Comparison of ENCODE assay signal across 9 cellular contexts in genomic region chr1:113191579-113192076, GRCh38.
A peak's percentile ranks its signal among the peaks of the same experiment; 100 is the strongest.
DNase-seq lines count a peak whose midpoint lies in the region; ATAC-seq and TF ChIP-seq lines count a peak whose summit lies in the region.
"Had no signal": no experiment of that assay in that cellular context is flagged by ENCODE, and none has a peak within 500 bp of the region (broad histone marks: within the 10 kb centered on the region; RNA-seq: fewer than 3 reads in every experiment).

No MANE protein-coding gene starts in this region.

- intact Hi-C loops in activated CD8-positive, alpha-beta T cell treated with anti-CD3 and anti-CD28 coated beads for 36 hours (cut with micrococcal nuclease), result no loop called here
- intact Hi-C loops in sciatic nerve (cut with DNase I), result no loop called here

- H3K36me3 ChIP-seq in MG63, result no peaks in the 10 kb centered on the region

- no peak for TF ChIP-seq CTCF in fibroblast of mammary gland (conservative IDR thresholded peaks at IDR 0.05; ENCODE audit: control insufficient read depth, insufficient read depth, low read depth, low read length)
- TF ChIP-seq CTCF in activated CD8-positive, alpha-beta T cell treated with anti-CD3 and anti-CD28 coated beads for 36 hours (IDR thresholded peaks at IDR 0.05), result no peak

- H3K27ac Mint-ChIP-seq in activated CD8-positive, alpha-beta T cell treated with anti-CD3 and anti-CD28 coated beads for 36 hours, result no peak overlapping the region
- H3K27ac Mint-ChIP-seq in activated naive CD8-positive, alpha-beta T cell treated with anti-CD3 and anti-CD28 coated beads for 36 hours, result no peak overlapping the region

- H3K4me3 Mint-ChIP-seq in activated CD8-positive, alpha-beta T cell treated with anti-CD3 and anti-CD28 coated beads for 36 hours, result no peak overlapping the region
- no peak overlapping the region for H3K4me3 Mint-ChIP-seq in activated naive CD8-positive, alpha-beta T cell treated with anti-CD3 and anti-CD28 coated beads for 36 hours

- H3K27me3 Mint-ChIP-seq in activated CD8-positive, alpha-beta T cell treated with anti-CD3 and anti-CD28 coated beads for 36 hours, result peaks cover 18% of the 10 kb centered on the region
- H3K27me3 Mint-ChIP-seq in activated naive CD8-positive, alpha-beta T cell treated with anti-CD3 and anti-CD28 coated beads for 36 hours, result peaks cover 16% of the 10 kb centered on the region

- H3K9me3 ChIP-seq in MG63, result no peaks in the 10 kb centered on the region

- H3K27me3 ChIP-seq in MG63, result peaks cover 3% of the 10 kb centered on the region; the same call in 1 of the 2 replicates

- H3K9me3 Mint-ChIP-seq in activated CD8-positive, alpha-beta T cell treated with anti-CD3 and anti-CD28 coated beads for 36 hours, result peaks cover 3% of the 10 kb centered on the region
- no peaks in the 10 kb centered on the region for H3K9me3 Mint-ChIP-seq in activated naive CD8-positive, alpha-beta T cell treated with anti-CD3 and anti-CD28 coated beads for 36 hours

- ATAC-seq in GM21717 (IDR thresholded peaks at IDR 0.05; ENCODE audit: unreplicated experiment), result peak; percentile 60
- no peak for ATAC-seq in activated CD8-positive, alpha-beta T cell treated with anti-CD3 and anti-CD28 coated beads for 36 hours
- no peak for ATAC-seq in sciatic nerve

- DNase-seq in GDM1 (lab: John Stamatoyannopoulos, UW) (peak; percentile 18), MG63 (peak; percentile 13), fibroblast of mammary gland (ENCODE audit: low read depth) (peak; percentile 7), sciatic nerve (ENCODE audit: low spot score) (no peak), HuH-7.5 (ENCODE audit: low spot score) (no peak)
- no peak for DNase-seq in activated CD8-positive, alpha-beta T cell treated with anti-CD3 and anti-CD28 coated beads for 36 hours
- no peak for DNase-seq in activated naive CD8-positive, alpha-beta T cell treated with anti-CD3 and anti-CD28 coated beads for 36 hours
- DNase-seq: DMS153 had no signal

- CTCF ChIA-PET in activated CD8-positive, alpha-beta T cell treated with anti-CD3 and anti-CD28 coated beads for 36 hours (lab: Charles Lee), result no interaction called here

- peaks cover 4% of the 10 kb centered on the region for H3K4me1 Mint-ChIP-seq in activated CD8-positive, alpha-beta T cell treated with anti-CD3 and anti-CD28 coated beads for 36 hours (ENCODE audit: low read depth)
- peaks cover 2% of the 10 kb centered on the region for H3K4me1 Mint-ChIP-seq in activated naive CD8-positive, alpha-beta T cell treated with anti-CD3 and anti-CD28 coated beads for 36 hours

- H3K4me3 ChIP-seq in MG63 (no peak overlapping the region), fibroblast of mammary gland (ENCODE audit: control insufficient read depth, low read depth, low read length) (no peak overlapping the region)

- no peaks in the 10 kb centered on the region for H3K36me3 Mint-ChIP-seq in activated CD8-positive, alpha-beta T cell treated with anti-CD3 and anti-CD28 coated beads for 36 hours (ENCODE audit: low read depth)
- no peaks in the 10 kb centered on the region for H3K36me3 Mint-ChIP-seq in activated naive CD8-positive, alpha-beta T cell treated with anti-CD3 and anti-CD28 coated beads for 36 hours

- POLR2A ChIA-PET in activated CD8-positive, alpha-beta T cell treated with anti-CD3 and anti-CD28 coated beads for 36 hours (lab: Charles Lee), result interaction anchor here (0.6 kb wide), 1 partner anchor 28 kb away, joined by 3 read pairs; no protein-coding TSS in a partner anchor

Comparison
In these comparisons a context has a peak if more than half of its experiments do, and no peak if none do; other contexts are left out.
1. DNase-seq: peak in GDM1 (single experiment), MG63 (single experiment) and fibroblast of mammary gland (single experiment); none in activated CD8-positive, alpha-beta T cell treated with anti-CD3 and anti-CD28 coated beads for 36 hours (single experiment), activated naive CD8-positive, alpha-beta T cell treated with anti-CD3 and anti-CD28 coated beads for 36 hours (single experiment), sciatic nerve (single experiment) and HuH-7.5 (single experiment).